In genomic region chr16:52298769-52299168, GRCh38 we compare ENCODE assay signal across 33 cellular contexts.
"Had no signal": no experiment of that assay in that cellular context is flagged by ENCODE, and none has a peak within 500 bp of the region (broad histone marks: within the 10 kb centered on the region; RNA-seq: fewer than 3 reads in every experiment).

No MANE protein-coding gene starts in this region.

- FAIRE-seq: astrocyte had no signal

- ATAC-seq: activated naive CD4-positive, alpha-beta T cell treated with anti-CD3 and anti-CD28 coated beads, Interleukin-2, amount 50 U/mL, for 72 hours; activated naive CD8-positive, alpha-beta T cell treated with anti-CD3 and anti-CD28 coated beads, Interleukin-2, amount 50 U/mL, for 24 hours; activated T-cell treated with anti-CD3 and anti-CD28 coated beads, Interleukin-2, amount 50 U/mL, for 4 hours; activated T-cell treated with anti-CD3 and anti-CD28 coated beads, Interleukin-2, amount 50 U/mL, for 72 hours; activated T-helper 17 cell treated with anti-CD3 and anti-CD28 coated beads, Interleukin-2, amount 50 U/mL, for 72 hours; body of pancreas had no signal

- H3K27ac ChIP-seq: adrenal gland, ascending aorta, body of pancreas, brain microvascular endothelial cell, breast epithelium, cardiac muscle cell had no signal

- H3K27me3 ChIP-seq: adrenal gland, ascending aorta, body of pancreas, brain microvascular endothelial cell, breast epithelium, cardiac muscle cell had no signal

- H3K36me3 ChIP-seq: adrenal gland, ascending aorta, brain microvascular endothelial cell, breast epithelium, cardiac muscle cell had no signal

- H3K4me3 ChIP-seq: adrenal gland, ascending aorta, body of pancreas, breast epithelium, cardiac muscle cell had no signal

- H3K9me3 ChIP-seq: adrenal gland, ascending aorta, body of pancreas, breast epithelium had no signal

- H3K4me1 ChIP-seq: adrenal gland, ascending aorta, body of pancreas, breast epithelium had no signal

- DNase-seq: activated effector memory CD4-positive, alpha-beta T cell treated with anti-CD3 and anti-CD28 coated beads, Interleukin-2, amount 50 U/mL, for 16 hours; activated effector memory CD4-positive, alpha-beta T cell treated with Interleukin-2 at 50 U/mL for 16 hours; activated gamma-delta T cell; activated gamma-delta T cell treated with Interleukin-2 at 50 U/mL for 16 hours; activated naive CD4-positive, alpha-beta T cell; activated naive CD4-positive, alpha-beta T cell treated with anti-CD3 and anti-CD28 coated beads for 36 hours; activated naive CD4-positive, alpha-beta T cell treated with anti-CD3 and anti-CD28 coated beads, Interleukin-2, amount 10 ng/mL, durations not matched to agents 7 days and 5 days; activated naive CD4-positive, alpha-beta T cell treated with anti-CD3 and anti-CD28 coated beads, Interleukin-2, amount 50 U/mL, for 16 hours; activated naive CD4-positive, alpha-beta T cell treated with Interleukin-2 at 50 U/mL for 16 hours; activated naive CD8-positive, alpha-beta T cell treated with anti-CD3 and anti-CD28 coated beads for 36 hours; activated naive CD8-positive, alpha-beta T cell treated with anti-CD3 and anti-CD28 coated beads, Interleukin-2, amount 10 ng/mL, durations not matched to agents 7 days and 5 days; activated naive CD8-positive, alpha-beta T cell treated with anti-CD3 and anti-CD28 coated beads, Interleukin-2, amount 50 U/mL, for 24 hours; activated T-cell treated with anti-CD3 and anti-CD28 coated beads, Interleukin-2, amount 50 U/mL, for 1 hour; activated T-cell treated with anti-CD3 and anti-CD28 coated beads, Interleukin-2, amount 50 U/mL, for 24 hours; activated T-cell treated with anti-CD3 and anti-CD28 coated beads, Interleukin-2, amount 50 U/mL, for 4 hours; activated T-cell treated with anti-CD3 and anti-CD28 coated beads, Interleukin-2, amount 50 U/mL, for 48 hours; activated T-cell treated with anti-CD3 and anti-CD28 coated beads, Interleukin-2, amount 50 U/mL, for 72 hours; adrenal gland; amniotic stem cell; amygdala; anterior cingulate cortex; aorta; body of pancreas; brain microvascular endothelial cell; caudate nucleus; central memory CD4-positive, alpha-beta T cell; cerebellar nuclear complex had no signal
